In genomic region chr9:130837644-130838043, GRCh38 we compare ENCODE assay signal across 10 cellular contexts. TPM values are rescaled to one million over a fixed set of nuclear protein-coding genes. Genes with fewer than 3 reads are reported as not detected.
DNase-seq lines count a peak whose midpoint lies in the region; ATAC-seq and TF ChIP-seq lines count a peak whose summit lies in the region.
"Had no signal": no experiment of that assay in that cellular context is flagged by ENCODE, and none has a peak within 500 bp of the region (broad histone marks: within the 10 kb centered on the region; RNA-seq: fewer than 3 reads in every experiment).

No MANE protein-coding gene starts in this region.

- intact Hi-C loops in CD14-positive monocyte (cut with micrococcal nuclease) = no loop called here

- TF ChIP-seq EP300 in gastroesophageal sphincter (IDR thresholded peaks at IDR 0.05) = no peak

- H3K4me2 ChIP-seq in DND-41 (ENCODE audit: insufficient read depth, low read length) = peak overlapping the region; percentile 79

- 22 to 47% methylated on average over 4 of the region's 4 CpGs for WGBS in gastroesophageal sphincter (ENCODE audit: low coverage in 1 of 2), 2 donors

- H3K9ac ChIP-seq in DND-41 (ENCODE audit: low read depth, low read length) = no peak overlapping the region

- H3K9me3 Mint-ChIP-seq in CD14-positive monocyte = no peaks in the 10 kb centered on the region
- H3K9me3 Mint-ChIP-seq: activated CD8-positive, alpha-beta T cell treated with anti-CD3 and anti-CD28 coated beads for 36 hours had no signal

- H3K36me3 Mint-ChIP-seq in CD14-positive monocyte = peaks cover 0 to 3% of the 10 kb centered on the region in 2 donors

- H3K4me3 ChIP-seq in DND-41 (ENCODE audit: low read depth in 1 of 2, low read length in 2 of 2) (no peak overlapping the region), gastroesophageal sphincter (peak overlapping the region; percentile 56 to 76), skeletal muscle cell (ENCODE audit: low read depth, low read length) (peak overlapping the region; percentile 76)

- ATAC-seq in DND-41 (ENCODE audit: insufficient read depth, low read depth) (no peak), gastroesophageal sphincter (no peak), GM18868 (IDR thresholded peaks at IDR 0.05; ENCODE audit: unreplicated experiment) (no peak), GM18517 (IDR thresholded peaks at IDR 0.05; ENCODE audit: unreplicated experiment) (no peak)
- ATAC-seq: activated CD8-positive, alpha-beta T cell treated with anti-CD3 and anti-CD28 coated beads for 36 hours had no signal

- H3K27ac ChIP-seq in DND-41 (ENCODE audit: low read length) = no peak overlapping the region
- H3K27ac ChIP-seq in angular gyrus (ENCODE audit: low read depth, low read length) = peak overlapping the region; percentile 64
- H3K27ac ChIP-seq in gastroesophageal sphincter = peak overlapping the region; percentile 94 to 98 (median 96)

- peaks cover 90% of the 10 kb centered on the region for H3K79me2 ChIP-seq in DND-41 (ENCODE audit: insufficient read depth, low read length)

- H3K27me3 Mint-ChIP-seq in CD14-positive monocyte (ENCODE audit: low read depth in 3 of 3) = peaks cover 0 to 3% (median 0%) of the 10 kb centered on the region in 3 donors
- H3K27me3 Mint-ChIP-seq: activated CD8-positive, alpha-beta T cell treated with anti-CD3 and anti-CD28 coated beads for 36 hours had no signal

- DNase-seq in DND-41 (no peak), skeletal muscle cell (ENCODE audit: low read depth) (no peak), CD14-positive monocyte (ENCODE audit: low spot score) (no peak), GF-D8 (lab: John Stamatoyannopoulos, UW) (no peak)
- DNase-seq: activated CD8-positive, alpha-beta T cell treated with anti-CD3 and anti-CD28 coated beads for 36 hours; NCI-H526 had no signal

- H3K4me1 Mint-ChIP-seq in CD14-positive monocyte = peaks cover 55% of the 10 kb centered on the region

- H3K4me1 ChIP-seq in DND-41 (ENCODE audit: insufficient read depth, low read length) (peaks cover 43% of the 10 kb centered on the region), gastroesophageal sphincter (peaks cover 11 to 85% (median 23%) of the 10 kb centered on the region in 3 donors)

- no peak for TF ChIP-seq POLR2A in gastroesophageal sphincter (IDR thresholded peaks at IDR 0.05)

- no peaks in the 10 kb centered on the region for H3K9me3 ChIP-seq in DND-41 (ENCODE audit: insufficient read depth, low read length, severe bottlenecking)
- no peaks in the 10 kb centered on the region for H3K9me3 ChIP-seq in gastroesophageal sphincter

- H3K36me3 ChIP-seq in DND-41 (ENCODE audit: insufficient read depth, low read length) (no peaks in the 10 kb centered on the region), gastroesophageal sphincter (no peaks in the 10 kb centered on the region)

- no peak overlapping the region for H3K4me3 Mint-ChIP-seq in CD14-positive monocyte

- TF ChIP-seq CTCF in DND-41 (IDR thresholded peaks at IDR 0.05; ENCODE audit: borderline replicate concordance, extremely low read depth, low read length, poor library complexity, severe bottlenecking) (no peak), gastroesophageal sphincter (IDR thresholded peaks at IDR 0.05) (no peak), CD14-positive monocyte (IDR thresholded peaks at IDR 0.05) (no peak)

- no peak overlapping the region for H3K27ac Mint-ChIP-seq in CD14-positive monocyte
- H3K27ac Mint-ChIP-seq: activated CD8-positive, alpha-beta T cell treated with anti-CD3 and anti-CD28 coated beads for 36 hours had no signal

- peaks cover 31% of the 10 kb centered on the region; the same call in 1 of the 2 replicates for H4K20me1 ChIP-seq in DND-41 (ENCODE audit: insufficient read depth, low read length)

- H2AFZ ChIP-seq in DND-41 (ENCODE audit: low read depth, low read length) = no peak overlapping the region

- H3K27me3 ChIP-seq in DND-41 (ENCODE audit: insufficient read depth, low read length, poor library complexity) (no peaks in the 10 kb centered on the region), gastroesophageal sphincter (no peaks in the 10 kb centered on the region)

RNA-seq across cellular contexts. Expression of gene ABL1, which starts 2.6 kb away (rescaled TPM):
- 100 to 1,000 TPM in 3 of 4 donors, 10 to 100 TPM in 1; 81.4 to 147 (median 125) TPM for total RNA-seq in gastroesophageal sphincter
- 1 to 10 TPM; 4.5 to 8.0 TPM for polyA plus RNA-seq in CD14-positive monocyte

RNA-seq across cellular contexts. Expression of gene QRFP, which starts 59.0 kb away (rescaled TPM):
- not detected for total RNA-seq in gastroesophageal sphincter
- polyA plus RNA-seq in CD14-positive monocyte = under 1 TPM; 0.18 to 0.21 TPM
- total RNA-seq: activated CD8-positive, alpha-beta T cell treated with anti-CD3 and anti-CD28 coated beads for 36 hours had no signal

Comparison
In these comparisons a context has a peak if more than half of its experiments do, and no peak if none do; other contexts are left out.
1. H3K4me3 ChIP-seq: peak in gastroesophageal sphincter (2 of 2) and skeletal muscle cell (single experiment); none in DND-41 (0 of 2).